24 cellular contexts compared by ENCODE assay signal in the genomic region with DNA sequence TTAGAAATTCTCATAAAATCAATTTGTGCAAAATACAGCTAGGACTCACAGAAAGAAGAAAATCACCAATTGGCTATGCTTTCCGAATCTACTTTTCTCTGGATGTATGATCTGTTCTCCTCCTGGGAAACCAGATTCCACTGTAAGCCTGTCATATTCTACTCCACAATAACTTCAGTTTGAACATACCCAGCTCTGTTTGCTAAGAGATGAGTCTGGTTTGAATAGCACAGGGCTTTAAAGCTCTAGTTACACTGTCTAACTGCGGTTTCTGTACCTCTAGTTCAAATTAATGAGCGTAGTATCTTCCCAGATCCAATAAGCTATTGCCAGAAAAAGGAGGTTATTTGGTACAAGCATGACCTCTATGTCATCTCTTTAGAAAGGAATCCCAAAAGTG.
"Had no signal": no experiment of that assay in that cellular context is flagged by ENCODE, and none has a peak within 500 bp of the region (broad histone marks: within the 10 kb centered on the region; RNA-seq: fewer than 3 reads in every experiment).

No MANE protein-coding gene starts in this region.

- H3K4me2 ChIP-seq: hepatocyte, SK-N-SH had no signal

- H3K36me3 Mint-ChIP-seq: immature natural killer cell; naive thymus-derived CD4-positive, alpha-beta T cell; stimulated activated memory B cell treated with anti-CD40 and anti-IgM and Interleukin-4, amounts not matched to agents 10 μg/mL and 1 μg/mL and 100 μg/mL, for 72 hours; WTC11 had no signal

- ATAC-seq: effector memory CD8-positive, alpha-beta T cell had no signal

- H3K4me3 ChIP-seq: colonic mucosa, dorsolateral prefrontal cortex, esophagus muscularis mucosa, hepatocyte, left lung, lung, right lobe of liver, skin epidermis, stomach, transverse colon, uterus had no signal

- H2AFZ ChIP-seq: hepatocyte had no signal

- H3K27ac Mint-ChIP-seq: effector memory CD8-positive, alpha-beta T cell; immature natural killer cell; stimulated activated memory B cell treated with anti-CD40 and anti-IgM and Interleukin-4, amounts not matched to agents 10 μg/mL and 1 μg/mL and 100 μg/mL, for 72 hours; WTC11 had no signal

- H3K4me1 Mint-ChIP-seq: immature natural killer cell, neural crest cell had no signal

- H3K27me3 ChIP-seq: colonic mucosa, esophagus muscularis mucosa, hepatocyte, right lobe of liver, stomach, transverse colon, uterus had no signal

- DNase-seq: activated CD4-positive, alpha-beta T cell treated with anti-CD3 and anti-CD28 coated beads for 48 hours; colonic mucosa; dorsolateral prefrontal cortex; effector memory CD8-positive, alpha-beta T cell; glutamatergic neuron; immature natural killer cell; kidney glomerular epithelial cell; left lung; naive thymus-derived CD4-positive, alpha-beta T cell; posterior cingulate gyrus; right lobe of liver; SK-N-SH; stimulated activated CD4-positive, alpha-beta T cell treated with anti-CD3 and anti-CD28 coated beads, Interleukin-2, amount 100 ng/mL, for 24 hours; stomach; T-helper 9 cell; transverse colon; uterus had no signal

- H3K4me3 Mint-ChIP-seq: immature natural killer cell; neural crest cell; stimulated activated memory B cell treated with anti-CD40 and anti-IgM and Interleukin-4, amounts not matched to agents 10 μg/mL and 1 μg/mL and 100 μg/mL, for 72 hours; WTC11 had no signal

- H3K27ac ChIP-seq: colonic mucosa, esophagus muscularis mucosa, hepatocyte, left lung, right lobe of liver, skin epidermis, stomach, transverse colon, uterus had no signal

- H3K9me2 ChIP-seq: SK-N-SH had no signal

- H3K36me3 ChIP-seq: colonic mucosa, esophagus muscularis mucosa, left lung, right lobe of liver, stomach, transverse colon, uterus had no signal

- H3K27me3 Mint-ChIP-seq: effector memory CD8-positive, alpha-beta T cell; naive thymus-derived CD4-positive, alpha-beta T cell; stimulated activated memory B cell treated with anti-CD40 and anti-IgM and Interleukin-4, amounts not matched to agents 10 μg/mL and 1 μg/mL and 100 μg/mL, for 72 hours had no signal

- H3K79me2 ChIP-seq: hepatocyte had no signal

- H3K9me3 Mint-ChIP-seq: effector memory CD8-positive, alpha-beta T cell; immature natural killer cell; naive thymus-derived CD4-positive, alpha-beta T cell; neural crest cell; stimulated activated memory B cell treated with anti-CD40 and anti-IgM and Interleukin-4, amounts not matched to agents 10 μg/mL and 1 μg/mL and 100 μg/mL, for 72 hours had no signal

- H3K9ac ChIP-seq: SK-N-SH had no signal

- H3K4me1 ChIP-seq: colonic mucosa, esophagus muscularis mucosa, left lung, right lobe of liver, stomach, transverse colon, uterus had no signal

- H3K9me3 ChIP-seq: colonic mucosa, esophagus muscularis mucosa, left lung, right lobe of liver, SK-N-SH, stomach, transverse colon, uterus had no signal
